ENCODE assay signal across 1 cellular context in genomic region chrX:11424903-11425674, GRCh38.
A peak's percentile ranks its signal among the peaks of the same experiment; 100 is the strongest.
TF ChIP-seq lines count a peak whose summit lies in the region.

No MANE protein-coding gene starts in this region.

TF ChIP-seq in IMR-90, 13 proteins besides CTCF, POLR2A, EP300 and RAD21:
- TF ChIP-seq USF2 (IDR thresholded peaks at IDR 0.05; ENCODE audit: low read depth, low read length) = 0 out of 2 replicates have a peak, but pooled peaks have one; percentile 17
- TF ChIP-seq CEBPB (IDR thresholded peaks at IDR 0.05; ENCODE audit: low read depth, low read length) = no peak
- TF ChIP-seq FOS (IDR thresholded peaks at IDR 0.05; ENCODE audit: low read depth, low read length) = no peak
- TF ChIP-seq MAZ (IDR thresholded peaks at IDR 0.05; ENCODE audit: borderline replicate concordance, low read depth, low read length) = no peak
- no peak for TF ChIP-seq RFX5 (IDR thresholded peaks at IDR 0.05; ENCODE audit: low read depth, low read length)
- TF ChIP-seq NFE2L2 (IDR thresholded peaks at IDR 0.05; ENCODE audit: low read depth, low read length) = no peak
